20 cellular contexts compared by ENCODE assay signal in the genomic region with DNA sequence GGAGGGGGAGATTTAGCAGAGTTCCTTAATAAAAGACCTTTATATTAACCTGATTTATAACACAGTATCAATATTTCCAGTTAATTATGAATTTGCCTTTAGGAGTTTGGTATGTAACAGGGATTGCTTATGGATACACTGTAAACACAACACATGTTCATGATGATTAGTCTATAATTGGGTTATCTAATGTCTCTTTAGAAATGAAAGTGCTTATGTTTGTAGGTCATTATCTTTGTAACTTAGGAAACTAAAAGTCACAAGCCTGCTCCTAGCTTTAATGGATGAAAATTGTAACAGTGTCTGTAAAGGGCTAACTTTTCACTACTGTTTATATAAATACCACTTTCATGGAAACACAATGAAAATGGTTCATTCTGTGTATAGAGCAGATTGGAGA.
"Had no signal": no experiment of that assay in that cellular context is flagged by ENCODE, and none has a peak within 500 bp of the region (broad histone marks: within the 10 kb centered on the region; RNA-seq: fewer than 3 reads in every experiment).

No MANE protein-coding gene starts in this region.

- ATAC-seq: stimulated activated effector memory CD8-positive, alpha-beta T cell treated with anti-CD3 and anti-CD28 coated beads, Interleukin-12 subunit alpha, Interleukin-12 subunit beta, amount 100 ng/mL, for 72 hours; stimulated activated naive CD8-positive, alpha-beta T cell treated with anti-CD3 and anti-CD28 coated beads, Interleukin-15, Interleukin-2, amounts not matched to agents 100 U/mL and 50 U/mL, for 24 hours; upper lobe of right lung had no signal

- H3K4me3 ChIP-seq: prostate gland, right lobe of liver, suprapubic skin, tibial nerve, upper lobe of right lung, vagina had no signal

- H2AFZ ChIP-seq: parathyroid adenoma had no signal

- H3K27ac ChIP-seq: parathyroid adenoma, prostate gland, right lobe of liver, suprapubic skin, tibial nerve, upper lobe of right lung, vagina had no signal

- H3K36me3 ChIP-seq: prostate gland, right lobe of liver, suprapubic skin, tibial nerve, upper lobe of right lung, vagina had no signal

- H3K9me3 ChIP-seq: prostate gland, right lobe of liver, suprapubic skin, tibial nerve, upper lobe of right lung, vagina had no signal

- H3K36me3 Mint-ChIP-seq: naive B cell; stimulated activated effector memory CD8-positive, alpha-beta T cell treated with anti-CD3 and anti-CD28 coated beads, Interleukin-12 subunit alpha, Interleukin-12 subunit beta, amount 100 ng/mL, for 72 hours had no signal

- H3K79me2 ChIP-seq: parathyroid adenoma had no signal

- H3K4me1 ChIP-seq: parathyroid adenoma, prostate gland, right lobe of liver, suprapubic skin, upper lobe of right lung, vagina had no signal

- H3K9me3 Mint-ChIP-seq: nephron; stimulated activated effector memory CD8-positive, alpha-beta T cell treated with anti-CD3 and anti-CD28 coated beads, Interleukin-12 subunit alpha, Interleukin-12 subunit beta, amount 100 ng/mL, for 72 hours had no signal

- DNase-seq: dermis blood vessel endothelial cell; foreskin melanocyte; head of caudate nucleus; hypothalamus; islet precursor cell; mesendoderm; naive B cell; occipital lobe; right lobe of liver; stimulated activated CD4-positive, alpha-beta T cell treated with anti-CD3 and anti-CD28 coated beads, Interleukin-4, amount 100 ng/mL, for 1 hour; stimulated activated CD8-positive, alpha-beta memory T cell treated with anti-CD3 and anti-CD28 coated beads, Interleukin-4, amount 100 ng/mL, for 48 hours; stimulated activated naive CD8-positive, alpha-beta T cell treated with anti-CD3 and anti-CD28 coated beads, Interleukin-15, Interleukin-2, amounts not matched to agents 100 U/mL and 50 U/mL, for 24 hours; upper lobe of right lung had no signal

- H3K27me3 ChIP-seq: upper lobe of right lung, vagina had no signal

- H3K27ac Mint-ChIP-seq: naive B cell; nephron; stimulated activated effector memory CD8-positive, alpha-beta T cell treated with anti-CD3 and anti-CD28 coated beads, Interleukin-12 subunit alpha, Interleukin-12 subunit beta, amount 100 ng/mL, for 72 hours had no signal
